ENCODE assay signal across 8 cellular contexts in genomic region chr12:546920-547845, GRCh38.
A peak's percentile ranks its signal among the peaks of the same experiment; 100 is the strongest.
DNase-seq lines count a peak whose midpoint lies in the region; ATAC-seq, FAIRE-seq and TF ChIP-seq lines count a peak whose summit lies in the region.

No MANE protein-coding gene starts in this region.

- no peaks in the 10 kb centered on the region for H3K79me2 ChIP-seq in GM23338 (replicated peaks; ENCODE audit: insufficient read depth)
- H3K79me2 ChIP-seq in H1 (ENCODE audit: control insufficient read depth in 1 of 2, insufficient read depth in 2 of 2, low read length in 2 of 2): no peaks in the 10 kb centered on the region

- H3K9me3 Mint-ChIP-seq in GM23338: no peaks in the 10 kb centered on the region
- H3K9me3 Mint-ChIP-seq in activated CD8-positive, alpha-beta T cell treated with anti-CD3 and anti-CD28 coated beads, Interleukin-2, amount 10 ng/mL, durations not matched to agents 7 days and 5 days (ENCODE audit: insufficient read depth): no peaks in the 10 kb centered on the region

- ATAC-seq in GM23338 (peak; percentile 87), mucosa of descending colon (peak; percentile 94), HG02623 (IDR thresholded peaks at IDR 0.05; ENCODE audit: unreplicated experiment) (no peak)
- ATAC-seq in activated CD8-positive, alpha-beta T cell treated with anti-CD3 and anti-CD28 coated beads, Interleukin-2, amount 10 ng/mL, durations not matched to agents 7 days and 5 days: peak; percentile 82

- H4K20me1 ChIP-seq in BLaER1: no peaks in the 10 kb centered on the region
- no peaks in the 10 kb centered on the region for H4K20me1 ChIP-seq in GM23338 (replicated peaks; ENCODE audit: insufficient read depth)
- H4K20me1 ChIP-seq in H1 (replicated peaks in 1 of 2; ENCODE audit: control insufficient read depth in 1 of 2, insufficient read depth in 2 of 2, low read length in 2 of 2): peaks cover 0 to 4% of the 10 kb centered on the region in 2 experiments

- H4K8ac ChIP-seq in H1 (ENCODE audit: extremely low read depth, insufficient read depth, low read length): no peak overlapping the region

- 53% methylated on average over 44 of the region's 44 CpGs; no CpG with 5 or more reads in 1 of the 2 experiments for WGBS in H1 (ENCODE audit: extremely low coverage in 1 of 2, insufficient coverage in 1 of 2, insufficient read length in 1 of 2, insufficient replicate concordance in 2 of 2, low coverage in 1 of 2, low lambda C conversion rate in 2 of 2, missing lambda C conversion rate in 1 of 2), 2 experiments

- H3K36me3 ChIP-seq in BLaER1 (no peaks in the 10 kb centered on the region), GM23338 (ENCODE audit: insufficient read depth) (no peaks in the 10 kb centered on the region), H1 (ENCODE audit: control insufficient read depth in 2 of 4, insufficient read depth in 4 of 4, low read length in 3 of 4) (peaks cover 0 to 4% (median 1%) of the 10 kb centered on the region in 4 experiments; a peak in 3 of 8 replicates), mucosa of descending colon (ENCODE audit: low read depth) (no peaks in the 10 kb centered on the region)

- H2BK15ac ChIP-seq in H1 (ENCODE audit: low read length): no peak overlapping the region

- H3K23ac ChIP-seq in H1 (ENCODE audit: insufficient read length): no peak overlapping the region

- no peaks in the 10 kb centered on the region for H3K9me3 ChIP-seq in BLaER1
- H3K9me3 ChIP-seq in H1 (ENCODE audit: insufficient read depth in 2 of 2, low read depth in 1 of 2, low read length in 1 of 2): peaks cover 0 to 4% of the 10 kb centered on the region in 2 experiments; a peak in 1 of 4 replicates
- no peaks in the 10 kb centered on the region for H3K9me3 ChIP-seq in mucosa of descending colon

- H3F3A ChIP-seq in GM23338 (replicated peaks; ENCODE audit: low read depth): no peaks in the 10 kb centered on the region

- H3K27ac ChIP-seq in BLaER1 (no peak overlapping the region), GM23338 (ENCODE audit: low read depth) (no peak overlapping the region), H1 (ENCODE audit: low read depth, low read length) (no peak overlapping the region)

- TF ChIP-seq EP300 in H1 (IDR thresholded peaks at IDR 0.05; ENCODE audit: borderline replicate concordance in 1 of 2, low read depth in 2 of 2, low read length in 2 of 2): no peak

- H4K91ac ChIP-seq in H1 (replicated peaks; ENCODE audit: insufficient read length, low read length): no peak overlapping the region

- no peak for FAIRE-seq in H1 (lab: Jason Lieb, UNC)

- peak overlapping the region; percentile 29; the same call in 1 of the 2 replicates for H3K9ac ChIP-seq in BLaER1
- no peak overlapping the region for H3K9ac ChIP-seq in H1 (replicated peaks in 1 of 4; ENCODE audit: extremely low read depth in 1 of 4, low read depth in 3 of 4, low read length in 3 of 4)

- CTCF ChIA-PET in activated CD8-positive, alpha-beta T cell treated with anti-CD3 and anti-CD28 coated beads, Interleukin-2, amount 10 ng/mL, durations not matched to agents 7 days and 5 days (lab: Charles Lee): interaction anchor here (0.6 to 3.0 kb wide), 26 partner anchors 8 to 703 kb away, joined by 3 to 81 read pairs (median 4); partner anchors contain the start of gene B4GALNT3
- CTCF ChIA-PET in H1 (lab: Charles Lee; ENCODE audit: partially characterized antibody): interaction anchor here (0.6 to 3.5 kb wide), 39 partner anchors 8 to 501 kb away, joined by 3 to 150 read pairs (median 6); no protein-coding TSS in a partner anchor

- H3K4me2 ChIP-seq in BLaER1: peak overlapping the region; percentile 66
- H3K4me2 ChIP-seq in GM23338: peak overlapping the region; percentile 88
- H3K4me2 ChIP-seq in H1 (ENCODE audit: insufficient read depth in 1 of 2, low read depth in 2 of 2, low read length in 2 of 2): no peak overlapping the region

- no peak overlapping the region for H3K56ac ChIP-seq in H1 (replicated peaks; ENCODE audit: insufficient read length, low read depth, low read length)

- no peak overlapping the region for H3K18ac ChIP-seq in H1 (ENCODE audit: extremely low read depth, low read length)

- H3K4me3 ChIP-seq in BLaER1 (no peak overlapping the region), GM23338 (peak overlapping the region; percentile 66), H1 (ENCODE audit: extremely low read depth in 1 of 4, insufficient read depth in 2 of 4, low read depth in 3 of 4, low read length in 4 of 4) (no peak overlapping the region), mucosa of descending colon (no peak overlapping the region)

- H3K4me1 Mint-ChIP-seq in GM23338: peaks cover 7% of the 10 kb centered on the region
- peaks cover 50% of the 10 kb centered on the region for H3K4me1 Mint-ChIP-seq in activated CD8-positive, alpha-beta T cell treated with anti-CD3 and anti-CD28 coated beads, Interleukin-2, amount 10 ng/mL, durations not matched to agents 7 days and 5 days (ENCODE audit: low read depth)

- peak overlapping the region; percentile 69; the same call in 2 of the 3 replicates for H3K4me3 Mint-ChIP-seq in GM23338
- H3K4me3 Mint-ChIP-seq in activated CD8-positive, alpha-beta T cell treated with anti-CD3 and anti-CD28 coated beads, Interleukin-2, amount 10 ng/mL, durations not matched to agents 7 days and 5 days: no peak overlapping the region

- H2BK5ac ChIP-seq in H1 (ENCODE audit: low read depth, low read length): no peak overlapping the region

- TF ChIP-seq CTCF in GM23338 (conservative IDR thresholded peaks at IDR 0.05; ENCODE audit: low read depth in 2 of 2) (peak; percentile 91 to 98), H1 (IDR thresholded peaks at IDR 0.05; ENCODE audit: control extremely low read depth in 1 of 3, insufficient read depth in 1 of 3, low read depth in 1 of 3, low read length in 3 of 3) (peak; percentile 92 to 99 (median 94)), mucosa of descending colon (IDR thresholded peaks at IDR 0.05) (peak; percentile 88)

- TF ChIP-seq POLR2A in H1 (IDR thresholded peaks at IDR 0.05; ENCODE audit: control extremely low read depth in 1 of 2, low read depth in 2 of 2, low read length in 2 of 2): no peak

- no peak overlapping the region for H3K27ac Mint-ChIP-seq in GM23338
- no peak overlapping the region for H3K27ac Mint-ChIP-seq in activated CD8-positive, alpha-beta T cell treated with anti-CD3 and anti-CD28 coated beads, Interleukin-2, amount 10 ng/mL, durations not matched to agents 7 days and 5 days

- no peaks in the 10 kb centered on the region; the same call in 1 of the 2 replicates for H3K23me2 ChIP-seq in H1 (ENCODE audit: low read depth, low read length)

- no peak overlapping the region for H2BK12ac ChIP-seq in H1 (ENCODE audit: low read depth, low read length)

- POLR2A ChIA-PET in activated CD8-positive, alpha-beta T cell treated with anti-CD3 and anti-CD28 coated beads, Interleukin-2, amount 10 ng/mL, durations not matched to agents 7 days and 5 days (lab: Charles Lee): no interaction called here
- POLR2A ChIA-PET in H1 (lab: Charles Lee; ENCODE audit: partially characterized antibody): interaction anchor here (0.5 to 2.0 kb wide), 4 partner anchors 24 to 109 kb away, joined by 3 to 8 read pairs (median 4); no protein-coding TSS in a partner anchor

- no peaks in the 10 kb centered on the region for H3K9me2 ChIP-seq in GM23338 (ENCODE audit: insufficient read depth)

- H2AFZ ChIP-seq in GM23338 (peak overlapping the region; percentile 96), H1 (ENCODE audit: low read length) (no peak overlapping the region)

- H2AK5ac ChIP-seq in H1 (ENCODE audit: low read depth, low read length): no peak overlapping the region

- no peak overlapping the region for H2BK120ac ChIP-seq in H1 (replicated peaks; ENCODE audit: low read depth, low read length)

- H3K4me1 ChIP-seq in BLaER1 (peaks cover 33% of the 10 kb centered on the region), GM23338 (ENCODE audit: insufficient read depth) (peaks cover 2% of the 10 kb centered on the region; the same call in 1 of the 2 replicates), H1 (replicated peaks in 1 of 4; ENCODE audit: control insufficient read depth in 3 of 4, insufficient read depth in 4 of 4, low read length in 3 of 4) (peaks cover 0 to 8% (median 4%) of the 10 kb centered on the region in 4 experiments; a peak in 3 of 7 replicates), mucosa of descending colon (ENCODE audit: low read depth) (no peaks in the 10 kb centered on the region)

- no peak overlapping the region for H3K4ac ChIP-seq in H1 (replicated peaks; ENCODE audit: insufficient read length, low read depth, low read length)

- H4K5ac ChIP-seq in H1 (ENCODE audit: insufficient read length, low read depth, low read length): no peak overlapping the region

- H3K27me3 ChIP-seq in BLaER1 (no peaks in the 10 kb centered on the region), GM23338 (ENCODE audit: insufficient read depth) (peaks cover 7% of the 10 kb centered on the region), H1 (replicated peaks in 1 of 4; ENCODE audit: control insufficient read depth in 3 of 4, extremely low read depth in 1 of 4, insufficient read depth in 3 of 4, low read length in 3 of 4) (no peaks in the 10 kb centered on the region)

- peaks cover 8% of the 10 kb centered on the region for H3K27me3 Mint-ChIP-seq in GM23338 (ENCODE audit: insufficient read depth, low read depth, poor library complexity)
- peaks cover 22% of the 10 kb centered on the region for H3K27me3 Mint-ChIP-seq in activated CD8-positive, alpha-beta T cell treated with anti-CD3 and anti-CD28 coated beads, Interleukin-2, amount 10 ng/mL, durations not matched to agents 7 days and 5 days (ENCODE audit: low read depth)

- no peak overlapping the region for H3K14ac ChIP-seq in H1 (ENCODE audit: insufficient read length)

- peaks cover 3% of the 10 kb centered on the region; the same call in 1 of the 3 replicates for H3K36me3 Mint-ChIP-seq in GM23338 (ENCODE audit: low read depth)
- H3K36me3 Mint-ChIP-seq in activated CD8-positive, alpha-beta T cell treated with anti-CD3 and anti-CD28 coated beads, Interleukin-2, amount 10 ng/mL, durations not matched to agents 7 days and 5 days (ENCODE audit: low read depth): no peaks in the 10 kb centered on the region

- no peak overlapping the region for H2BK20ac ChIP-seq in H1 (ENCODE audit: low read length)

- intact Hi-C loops in mucosa of descending colon (cut with DNase I, micrococcal nuclease): loop anchor here in 1 of 2 donors (5.0 kb wide), 1 partner anchor 105 kb away; no protein-coding TSS in a partner anchor

- DNase-seq in GM23338 (ENCODE audit: low spot score): peak; percentile 75
- peak; percentile 80 for DNase-seq in NCI-H69 (lab: John Stamatoyannopoulos, UW)
- DNase-seq in activated CD8-positive, alpha-beta T cell treated with anti-CD3 and anti-CD28 coated beads, Interleukin-2, amount 10 ng/mL, durations not matched to agents 7 days and 5 days: peak; percentile 76
- DNase-seq in H1 (ENCODE audit: low read depth in 1 of 2, low spot score in 2 of 2): peak in 1 of 2 experiments; percentile 89
- peak; percentile 71 to 90 (median 74) for DNase-seq in mucosa of descending colon
- DNase-seq in stimulated activated CD8-positive, alpha-beta memory T cell treated with anti-CD3 and anti-CD28 coated beads, Interleukin-4, amount 100 ng/mL, for 4 hours (ENCODE audit: low read depth in 2 of 2, low spot score in 1 of 2): peak; percentile 34 to 42

- TF ChIP-seq RAD21 in H1 (IDR thresholded peaks at IDR 0.05 in 1 of 2, conservative IDR thresholded peaks at IDR 0.05 in 1 of 2; ENCODE audit: low read depth in 2 of 2, low read length in 2 of 2): peak; percentile 99

- H3K79me1 ChIP-seq in H1 (ENCODE audit: low read depth, low read length): no peaks in the 10 kb centered on the region

Comparison
In these comparisons a context has a peak if more than half of its experiments do, and no peak if none do; other contexts are left out.
1. H3K4me2 ChIP-seq: peak in BLaER1 (single experiment) and GM23338 (single experiment); none in H1 (0 of 2).
2. Peak in every context shown above with its lines, with median percentiles within 50 percentile points of each other: CTCF ChIP-seq.